In genomic region chr14:73472182-73473114, GRCh38 we compare ENCODE assay signal across 1 cellular context.
TF ChIP-seq lines count a peak whose summit lies in the region.

No MANE protein-coding gene starts in this region.

TF ChIP-seq in GM12878, 131 proteins besides CTCF, POLR2A, EP300 and RAD21 (continued from another document and continues in another):
- TF ChIP-seq, protein P1, sequence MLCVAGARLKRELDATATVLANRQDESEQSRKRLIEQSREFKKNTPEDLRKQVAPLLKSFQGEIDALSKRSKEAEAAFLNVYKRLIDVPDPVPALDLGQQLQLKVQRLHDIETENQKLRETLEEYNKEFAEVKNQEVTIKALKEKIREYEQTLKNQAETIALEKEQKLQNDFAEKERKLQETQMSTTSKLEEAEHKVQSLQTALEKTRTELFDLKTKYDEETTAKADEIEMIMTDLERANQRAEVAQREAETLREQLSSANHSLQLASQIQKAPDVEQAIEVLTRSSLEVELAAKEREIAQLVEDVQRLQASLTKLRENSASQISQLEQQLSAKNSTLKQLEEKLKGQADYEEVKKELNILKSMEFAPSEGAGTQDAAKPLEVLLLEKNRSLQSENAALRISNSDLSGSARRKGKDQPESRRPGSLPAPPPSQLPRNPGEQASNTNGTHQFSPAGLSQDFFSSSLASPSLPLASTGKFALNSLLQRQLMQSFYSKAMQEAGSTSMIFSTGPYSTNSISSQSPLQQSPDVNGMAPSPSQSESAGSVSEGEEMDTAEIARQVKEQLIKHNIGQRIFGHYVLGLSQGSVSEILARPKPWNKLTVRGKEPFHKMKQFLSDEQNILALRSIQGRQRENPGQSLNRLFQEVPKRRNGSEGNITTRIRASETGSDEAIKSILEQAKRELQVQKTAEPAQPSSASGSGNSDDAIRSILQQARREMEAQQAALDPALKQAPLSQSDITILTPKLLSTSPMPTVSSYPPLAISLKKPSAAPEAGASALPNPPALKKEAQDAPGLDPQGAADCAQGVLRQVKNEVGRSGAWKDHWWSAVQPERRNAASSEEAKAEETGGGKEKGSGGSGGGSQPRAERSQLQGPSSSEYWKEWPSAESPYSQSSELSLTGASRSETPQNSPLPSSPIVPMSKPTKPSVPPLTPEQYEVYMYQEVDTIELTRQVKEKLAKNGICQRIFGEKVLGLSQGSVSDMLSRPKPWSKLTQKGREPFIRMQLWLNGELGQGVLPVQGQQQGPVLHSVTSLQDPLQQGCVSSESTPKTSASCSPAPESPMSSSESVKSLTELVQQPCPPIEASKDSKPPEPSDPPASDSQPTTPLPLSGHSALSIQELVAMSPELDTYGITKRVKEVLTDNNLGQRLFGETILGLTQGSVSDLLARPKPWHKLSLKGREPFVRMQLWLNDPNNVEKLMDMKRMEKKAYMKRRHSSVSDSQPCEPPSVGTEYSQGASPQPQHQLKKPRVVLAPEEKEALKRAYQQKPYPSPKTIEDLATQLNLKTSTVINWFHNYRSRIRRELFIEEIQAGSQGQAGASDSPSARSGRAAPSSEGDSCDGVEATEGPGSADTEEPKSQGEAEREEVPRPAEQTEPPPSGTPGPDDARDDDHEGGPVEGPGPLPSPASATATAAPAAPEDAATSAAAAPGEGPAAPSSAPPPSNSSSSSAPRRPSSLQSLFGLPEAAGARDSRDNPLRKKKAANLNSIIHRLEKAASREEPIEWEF (IDR thresholded peaks at IDR 0.05; ENCODE audit: insufficient replicate concordance, low read depth, low read length) = peak; percentile 74
- TF ChIP-seq RUNX3 (IDR thresholded peaks at IDR 0.05; ENCODE audit: low read length) (peak; percentile 68), ESRRA (IDR thresholded peaks at IDR 0.05; ENCODE audit: low read length) (no peak), KAT2A (conservative IDR thresholded peaks at IDR 0.05; ENCODE audit: control insufficient read depth, low read depth, low read length) (no peak), ZNF24 (IDR thresholded peaks at IDR 0.05) (peak; percentile 62), TCF12 (IDR thresholded peaks at IDR 0.05; ENCODE audit: low read depth, low read length) (no peak), NFXL1 (IDR thresholded peaks at IDR 0.05; ENCODE audit: borderline replicate concordance) (no peak), WRNIP1 (IDR thresholded peaks at IDR 0.05; ENCODE audit: borderline replicate concordance, low read depth, low read length) (no peak), HDAC6 (IDR thresholded peaks at IDR 0.05; ENCODE audit: unreplicated experiment) (no peak), SUPT20H (IDR thresholded peaks at IDR 0.05; ENCODE audit: borderline replicate concordance, control insufficient read depth, low read depth, low read length) (no peak), REST (IDR thresholded peaks at IDR 0.05; ENCODE audit: low read depth, low read length) (no peak), IKZF1 (conservative IDR thresholded peaks at IDR 0.05) (peak; percentile 52), MYC (IDR thresholded peaks at IDR 0.05; ENCODE audit: insufficient read depth, insufficient read length, insufficient replicate concordance, low read length, severe bottlenecking) (no peak), PAX5 (IDR thresholded peaks at IDR 0.05; ENCODE audit: borderline replicate concordance, low read depth, low read length) (no peak), ZNF622 (IDR thresholded peaks at IDR 0.05) (no peak), MEF2B (IDR thresholded peaks at IDR 0.05; ENCODE audit: partially characterized antibody, poor library complexity, severe bottlenecking) (peak; percentile 88), BACH1 (IDR thresholded peaks at IDR 0.05; ENCODE audit: borderline replicate concordance) (peak; percentile 45; the same call in 1 of the 2 replicates), TAF1 (IDR thresholded peaks at IDR 0.05; ENCODE audit: borderline replicate concordance, low read depth, low read length) (no peak), LARP7 (IDR thresholded peaks at IDR 0.05) (no peak), CBX5 (IDR thresholded peaks at IDR 0.05; ENCODE audit: low read depth) (0 out of 2 replicates have a peak, but pooled peaks have one; percentile 31), CHD1 (IDR thresholded peaks at IDR 0.05; ENCODE audit: low read depth, low read length) (no peak), BCL11A (IDR thresholded peaks at IDR 0.05; ENCODE audit: low read depth, low read length) (no peak), POU2F2 (IDR thresholded peaks at IDR 0.05; ENCODE audit: borderline replicate concordance, low read depth, low read length) (peak; percentile 62; the same call in 1 of the 3 replicates), MAX (IDR thresholded peaks at IDR 0.05; ENCODE audit: low read depth, low read length) (no peak), EED (IDR thresholded peaks at IDR 0.05; ENCODE audit: low read depth) (no peak)
- TF ChIP-seq, protein P2, sequence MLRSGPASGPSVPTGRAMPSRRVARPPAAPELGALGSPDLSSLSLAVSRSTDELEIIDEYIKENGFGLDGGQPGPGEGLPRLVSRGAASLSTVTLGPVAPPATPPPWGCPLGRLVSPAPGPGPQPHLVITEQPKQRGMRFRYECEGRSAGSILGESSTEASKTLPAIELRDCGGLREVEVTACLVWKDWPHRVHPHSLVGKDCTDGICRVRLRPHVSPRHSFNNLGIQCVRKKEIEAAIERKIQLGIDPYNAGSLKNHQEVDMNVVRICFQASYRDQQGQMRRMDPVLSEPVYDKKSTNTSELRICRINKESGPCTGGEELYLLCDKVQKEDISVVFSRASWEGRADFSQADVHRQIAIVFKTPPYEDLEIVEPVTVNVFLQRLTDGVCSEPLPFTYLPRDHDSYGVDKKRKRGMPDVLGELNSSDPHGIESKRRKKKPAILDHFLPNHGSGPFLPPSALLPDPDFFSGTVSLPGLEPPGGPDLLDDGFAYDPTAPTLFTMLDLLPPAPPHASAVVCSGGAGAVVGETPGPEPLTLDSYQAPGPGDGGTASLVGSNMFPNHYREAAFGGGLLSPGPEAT (IDR thresholded peaks at IDR 0.05; ENCODE audit: low read depth) = peak; percentile 63; the same call in 1 of the 2 replicates
- TF ChIP-seq, protein P3, sequence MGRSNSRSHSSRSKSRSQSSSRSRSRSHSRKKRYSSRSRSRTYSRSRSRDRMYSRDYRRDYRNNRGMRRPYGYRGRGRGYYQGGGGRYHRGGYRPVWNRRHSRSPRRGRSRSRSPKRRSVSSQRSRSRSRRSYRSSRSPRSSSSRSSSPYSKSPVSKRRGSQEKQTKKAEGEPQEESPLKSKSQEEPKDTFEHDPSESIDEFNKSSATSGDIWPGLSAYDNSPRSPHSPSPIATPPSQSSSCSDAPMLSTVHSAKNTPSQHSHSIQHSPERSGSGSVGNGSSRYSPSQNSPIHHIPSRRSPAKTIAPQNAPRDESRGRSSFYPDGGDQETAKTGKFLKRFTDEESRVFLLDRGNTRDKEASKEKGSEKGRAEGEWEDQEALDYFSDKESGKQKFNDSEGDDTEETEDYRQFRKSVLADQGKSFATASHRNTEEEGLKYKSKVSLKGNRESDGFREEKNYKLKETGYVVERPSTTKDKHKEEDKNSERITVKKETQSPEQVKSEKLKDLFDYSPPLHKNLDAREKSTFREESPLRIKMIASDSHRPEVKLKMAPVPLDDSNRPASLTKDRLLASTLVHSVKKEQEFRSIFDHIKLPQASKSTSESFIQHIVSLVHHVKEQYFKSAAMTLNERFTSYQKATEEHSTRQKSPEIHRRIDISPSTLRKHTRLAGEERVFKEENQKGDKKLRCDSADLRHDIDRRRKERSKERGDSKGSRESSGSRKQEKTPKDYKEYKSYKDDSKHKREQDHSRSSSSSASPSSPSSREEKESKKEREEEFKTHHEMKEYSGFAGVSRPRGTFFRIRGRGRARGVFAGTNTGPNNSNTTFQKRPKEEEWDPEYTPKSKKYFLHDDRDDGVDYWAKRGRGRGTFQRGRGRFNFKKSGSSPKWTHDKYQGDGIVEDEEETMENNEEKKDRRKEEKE (IDR thresholded peaks at IDR 0.05) = no peak
- TF ChIP-seq, protein P4, sequence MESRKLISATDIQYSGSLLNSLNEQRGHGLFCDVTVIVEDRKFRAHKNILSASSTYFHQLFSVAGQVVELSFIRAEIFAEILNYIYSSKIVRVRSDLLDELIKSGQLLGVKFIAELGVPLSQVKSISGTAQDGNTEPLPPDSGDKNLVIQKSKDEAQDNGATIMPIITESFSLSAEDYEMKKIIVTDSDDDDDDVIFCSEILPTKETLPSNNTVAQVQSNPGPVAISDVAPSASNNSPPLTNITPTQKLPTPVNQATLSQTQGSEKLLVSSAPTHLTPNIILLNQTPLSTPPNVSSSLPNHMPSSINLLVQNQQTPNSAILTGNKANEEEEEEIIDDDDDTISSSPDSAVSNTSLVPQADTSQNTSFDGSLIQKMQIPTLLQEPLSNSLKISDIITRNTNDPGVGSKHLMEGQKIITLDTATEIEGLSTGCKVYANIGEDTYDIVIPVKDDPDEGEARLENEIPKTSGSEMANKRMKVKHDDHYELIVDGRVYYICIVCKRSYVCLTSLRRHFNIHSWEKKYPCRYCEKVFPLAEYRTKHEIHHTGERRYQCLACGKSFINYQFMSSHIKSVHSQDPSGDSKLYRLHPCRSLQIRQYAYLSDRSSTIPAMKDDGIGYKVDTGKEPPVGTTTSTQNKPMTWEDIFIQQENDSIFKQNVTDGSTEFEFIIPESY (IDR thresholded peaks at IDR 0.05) = peak; percentile 72; the same call in 1 of the 2 replicates
- TF ChIP-seq, protein P5, sequence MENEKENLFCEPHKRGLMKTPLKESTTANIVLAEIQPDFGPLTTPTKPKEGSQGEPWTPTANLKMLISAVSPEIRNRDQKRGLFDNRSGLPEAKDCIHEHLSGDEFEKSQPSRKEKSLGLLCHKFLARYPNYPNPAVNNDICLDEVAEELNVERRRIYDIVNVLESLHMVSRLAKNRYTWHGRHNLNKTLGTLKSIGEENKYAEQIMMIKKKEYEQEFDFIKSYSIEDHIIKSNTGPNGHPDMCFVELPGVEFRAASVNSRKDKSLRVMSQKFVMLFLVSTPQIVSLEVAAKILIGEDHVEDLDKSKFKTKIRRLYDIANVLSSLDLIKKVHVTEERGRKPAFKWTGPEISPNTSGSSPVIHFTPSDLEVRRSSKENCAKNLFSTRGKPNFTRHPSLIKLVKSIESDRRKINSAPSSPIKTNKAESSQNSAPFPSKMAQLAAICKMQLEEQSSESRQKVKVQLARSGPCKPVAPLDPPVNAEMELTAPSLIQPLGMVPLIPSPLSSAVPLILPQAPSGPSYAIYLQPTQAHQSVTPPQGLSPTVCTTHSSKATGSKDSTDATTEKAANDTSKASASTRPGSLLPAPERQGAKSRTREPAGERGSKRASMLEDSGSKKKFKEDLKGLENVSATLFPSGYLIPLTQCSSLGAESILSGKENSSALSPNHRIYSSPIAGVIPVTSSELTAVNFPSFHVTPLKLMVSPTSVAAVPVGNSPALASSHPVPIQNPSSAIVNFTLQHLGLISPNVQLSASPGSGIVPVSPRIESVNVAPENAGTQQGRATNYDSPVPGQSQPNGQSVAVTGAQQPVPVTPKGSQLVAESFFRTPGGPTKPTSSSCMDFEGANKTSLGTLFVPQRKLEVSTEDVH (IDR thresholded peaks at IDR 0.05; ENCODE audit: low read depth, partially characterized antibody) = no peak
- TF ChIP-seq, protein P6, sequence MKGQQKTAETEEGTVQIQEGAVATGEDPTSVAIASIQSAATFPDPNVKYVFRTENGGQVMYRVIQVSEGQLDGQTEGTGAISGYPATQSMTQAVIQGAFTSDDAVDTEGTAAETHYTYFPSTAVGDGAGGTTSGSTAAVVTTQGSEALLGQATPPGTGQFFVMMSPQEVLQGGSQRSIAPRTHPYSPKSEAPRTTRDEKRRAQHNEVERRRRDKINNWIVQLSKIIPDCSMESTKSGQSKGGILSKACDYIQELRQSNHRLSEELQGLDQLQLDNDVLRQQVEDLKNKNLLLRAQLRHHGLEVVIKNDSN (IDR thresholded peaks at IDR 0.05; ENCODE audit: borderline replicate concordance, extremely low read length, insufficient read depth, low read depth, low read length) = no peak
- TF ChIP-seq, protein P7, sequence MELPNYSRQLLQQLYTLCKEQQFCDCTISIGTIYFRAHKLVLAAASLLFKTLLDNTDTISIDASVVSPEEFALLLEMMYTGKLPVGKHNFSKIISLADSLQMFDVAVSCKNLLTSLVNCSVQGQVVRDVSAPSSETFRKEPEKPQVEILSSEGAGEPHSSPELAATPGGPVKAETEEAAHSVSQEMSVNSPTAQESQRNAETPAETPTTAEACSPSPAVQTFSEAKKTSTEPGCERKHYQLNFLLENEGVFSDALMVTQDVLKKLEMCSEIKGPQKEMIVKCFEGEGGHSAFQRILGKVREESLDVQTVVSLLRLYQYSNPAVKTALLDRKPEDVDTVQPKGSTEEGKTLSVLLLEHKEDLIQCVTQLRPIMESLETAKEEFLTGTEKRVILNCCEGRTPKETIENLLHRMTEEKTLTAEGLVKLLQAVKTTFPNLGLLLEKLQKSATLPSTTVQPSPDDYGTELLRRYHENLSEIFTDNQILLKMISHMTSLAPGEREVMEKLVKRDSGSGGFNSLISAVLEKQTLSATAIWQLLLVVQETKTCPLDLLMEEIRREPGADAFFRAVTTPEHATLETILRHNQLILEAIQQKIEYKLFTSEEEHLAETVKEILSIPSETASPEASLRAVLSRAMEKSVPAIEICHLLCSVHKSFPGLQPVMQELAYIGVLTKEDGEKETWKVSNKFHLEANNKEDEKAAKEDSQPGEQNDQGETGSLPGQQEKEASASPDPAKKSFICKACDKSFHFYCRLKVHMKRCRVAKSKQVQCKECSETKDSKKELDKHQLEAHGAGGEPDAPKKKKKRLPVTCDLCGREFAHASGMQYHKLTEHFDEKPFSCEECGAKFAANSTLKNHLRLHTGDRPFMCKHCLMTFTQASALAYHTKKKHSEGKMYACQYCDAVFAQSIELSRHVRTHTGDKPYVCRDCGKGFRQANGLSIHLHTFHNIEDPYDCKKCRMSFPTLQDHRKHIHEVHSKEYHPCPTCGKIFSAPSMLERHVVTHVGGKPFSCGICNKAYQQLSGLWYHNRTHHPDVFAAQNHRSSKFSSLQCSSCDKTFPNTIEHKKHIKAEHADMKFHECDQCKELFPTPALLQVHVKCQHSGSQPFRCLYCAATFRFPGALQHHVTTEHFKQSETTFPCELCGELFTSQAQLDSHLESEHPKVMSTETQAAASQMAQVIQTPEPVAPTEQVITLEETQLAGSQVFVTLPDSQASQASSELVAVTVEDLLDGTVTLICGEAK (IDR thresholded peaks at IDR 0.05; ENCODE audit: borderline replicate concordance) = peak; percentile 28; the same call in 1 of the 2 replicates
